ENCODE assay signal across 17 cellular contexts in the genomic region with DNA sequence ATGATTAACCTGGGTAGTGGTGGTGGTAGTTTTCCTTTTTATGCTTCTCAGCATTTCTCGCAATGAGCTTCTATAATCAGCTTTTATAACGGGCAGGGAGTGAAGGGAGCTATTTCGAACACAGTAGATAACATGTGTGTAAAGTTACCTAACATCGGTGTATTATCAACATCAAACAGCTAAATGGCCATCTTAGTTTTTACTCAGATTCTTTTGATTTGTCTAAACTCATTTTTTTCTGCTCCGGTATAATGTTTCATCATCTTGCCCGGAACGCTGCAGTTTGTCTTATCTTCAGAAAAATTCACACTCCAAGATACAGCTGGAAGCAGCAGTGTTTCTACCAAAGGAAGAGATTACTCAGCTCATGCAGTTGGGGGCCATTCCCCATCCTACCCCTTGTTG. TPM values are rescaled to one million over a fixed set of nuclear protein-coding genes. Genes with fewer than 3 reads are reported as not detected.
DNase-seq lines count a peak whose midpoint lies in the region; ATAC-seq and TF ChIP-seq lines count a peak whose summit lies in the region.
"Had no signal": no experiment of that assay in that cellular context is flagged by ENCODE, and none has a peak within 500 bp of the region (broad histone marks: within the 10 kb centered on the region; RNA-seq: fewer than 3 reads in every experiment).

No MANE protein-coding gene starts in this region.

- no peak overlapping the region for H3K9ac ChIP-seq in endodermal cell (ENCODE audit: extremely low read depth, low read length, poor library complexity, severe bottlenecking)

- H3K27ac Mint-ChIP-seq in osteocyte (ENCODE audit: unreplicated experiment) = peak overlapping the region; percentile 8
- no peak overlapping the region for H3K27ac Mint-ChIP-seq in CD14-positive monocyte
- H3K27ac Mint-ChIP-seq in T-helper 2 cell treated with Interferon-gamma antibody and Interleukin-4, amounts not matched to agents 5 μg/mL and 100 μg/mL, for 36 hours = no peak overlapping the region
- no peak overlapping the region for H3K27ac Mint-ChIP-seq in endodermal cell
- H3K27ac Mint-ChIP-seq: activated CD4-positive, alpha-beta T cell treated with anti-CD3 and anti-CD28 coated beads, Interleukin-2, amount 10 ng/mL, durations not matched to agents 24 days and 14 days; dendritic cell treated with granulocyte-macrophage colony-stimulating factor and Interleukin-4, amounts not matched to agents 40 ng/mL and 50 ng/mL, for 4 days had no signal

- H3K27me3 Mint-ChIP-seq in osteocyte (ENCODE audit: unreplicated experiment) (no peaks in the 10 kb centered on the region), CD14-positive monocyte (ENCODE audit: low read depth in 3 of 3) (peaks cover 0 to 2% (median 0%) of the 10 kb centered on the region in 3 donors), endodermal cell (ENCODE audit: insufficient read depth) (no peaks in the 10 kb centered on the region)
- no peaks in the 10 kb centered on the region for H3K27me3 Mint-ChIP-seq in T-helper 2 cell treated with Interferon-gamma antibody and Interleukin-4, amounts not matched to agents 5 μg/mL and 100 μg/mL, for 36 hours (ENCODE audit: low read depth)
- H3K27me3 Mint-ChIP-seq: activated CD4-positive, alpha-beta T cell treated with anti-CD3 and anti-CD28 coated beads, Interleukin-2, amount 10 ng/mL, durations not matched to agents 24 days and 14 days had no signal

- peak in 3 of 4 donors; percentile 48 to 81 (median 64) for ATAC-seq in heart left ventricle

- H3K4me1 Mint-ChIP-seq in osteocyte (ENCODE audit: unreplicated experiment) = peaks cover 47% of the 10 kb centered on the region
- H3K4me1 Mint-ChIP-seq in CD14-positive monocyte = peaks cover 19% of the 10 kb centered on the region
- H3K4me1 Mint-ChIP-seq in T-helper 2 cell treated with Interferon-gamma antibody and Interleukin-4, amounts not matched to agents 5 μg/mL and 100 μg/mL, for 36 hours (ENCODE audit: low read depth) = peaks cover 24% of the 10 kb centered on the region
- H3K4me1 Mint-ChIP-seq in endodermal cell = peaks cover 13% of the 10 kb centered on the region

- WGBS in heart left ventricle, 4 donors = 38 to 46% (median 44%) methylated on average over 7 of the region's 7 CpGs
- 91 to 97% methylated on average over 5 to 7 of the region's 7 CpGs for whole genome bisulfite sequencing in endodermal cell (ENCODE audit: insufficient coverage in 1 of 2, insufficient read length in 1 of 2), 2 experiments

- H3K9me3 ChIP-seq in ascending aorta (no peaks in the 10 kb centered on the region), heart left ventricle (peaks cover 0 to 4% (median 0%) of the 10 kb centered on the region in 12 donors), endodermal cell (ENCODE audit: control insufficient read depth, low read length) (no peaks in the 10 kb centered on the region)
- H3K9me3 ChIP-seq: HAP-1, prostate gland had no signal

- TF ChIP-seq CTCF in ascending aorta (IDR thresholded peaks at IDR 0.05) (no peak), heart left ventricle (IDR thresholded peaks at IDR 0.05) (no peak), osteocyte (IDR thresholded peaks at IDR 0.05) (no peak), CD14-positive monocyte (IDR thresholded peaks at IDR 0.05) (no peak), endodermal cell (conservative IDR thresholded peaks at IDR 0.05) (no peak)

- H3K9me3 Mint-ChIP-seq in osteocyte (ENCODE audit: unreplicated experiment) (peaks cover 3% of the 10 kb centered on the region), CD14-positive monocyte (peaks cover 0 to 5% (median 2%) of the 10 kb centered on the region in 7 donors), endodermal cell (peaks cover 6% of the 10 kb centered on the region)
- no peaks in the 10 kb centered on the region for H3K9me3 Mint-ChIP-seq in T-helper 2 cell treated with Interferon-gamma antibody and Interleukin-4, amounts not matched to agents 5 μg/mL and 100 μg/mL, for 36 hours
- H3K9me3 Mint-ChIP-seq: dendritic cell treated with granulocyte-macrophage colony-stimulating factor and Interleukin-4, amounts not matched to agents 40 ng/mL and 50 ng/mL, for 4 days had no signal

- H3K4me1 ChIP-seq in ascending aorta (peaks cover 0 to 9% of the 10 kb centered on the region in 2 donors), heart left ventricle (peaks cover 0 to 14% (median 6%) of the 10 kb centered on the region in 12 donors), endodermal cell (ENCODE audit: control insufficient read depth, insufficient read depth, low read length) (peaks cover 5% of the 10 kb centered on the region)
- H3K4me1 ChIP-seq: prostate gland had no signal

- no peak overlapping the region for H3K4me3 ChIP-seq in ascending aorta
- peak overlapping the region in 1 of 12 donors; percentile 17 for H3K4me3 ChIP-seq in heart left ventricle
- H3K4me3 ChIP-seq in endodermal cell (ENCODE audit: low read length) = no peak overlapping the region
- H3K4me3 ChIP-seq: HAP-1, prostate gland had no signal

- H3K27me3 ChIP-seq in ascending aorta = no peaks in the 10 kb centered on the region
- H3K27me3 ChIP-seq in heart left ventricle = no peaks in the 10 kb centered on the region
- no peaks in the 10 kb centered on the region for H3K27me3 ChIP-seq in endodermal cell (ENCODE audit: control insufficient read depth, insufficient read depth, low read length, poor library complexity, severe bottlenecking)

- H3K36me3 Mint-ChIP-seq in osteocyte (ENCODE audit: unreplicated experiment) (no peaks in the 10 kb centered on the region), CD14-positive monocyte (peaks cover 0 to 3% of the 10 kb centered on the region in 2 donors), endodermal cell (ENCODE audit: low read depth) (peaks cover 2% of the 10 kb centered on the region)
- H3K36me3 Mint-ChIP-seq in T-helper 2 cell treated with Interferon-gamma antibody and Interleukin-4, amounts not matched to agents 5 μg/mL and 100 μg/mL, for 36 hours (ENCODE audit: low read depth) = no peaks in the 10 kb centered on the region

- no peak for TF ChIP-seq POLR2A in heart left ventricle (IDR thresholded peaks at IDR 0.05)

- no peak overlapping the region for H3K4me3 Mint-ChIP-seq in osteocyte (ENCODE audit: unreplicated experiment)
- no peak overlapping the region for H3K4me3 Mint-ChIP-seq in CD14-positive monocyte
- no peak overlapping the region for H3K4me3 Mint-ChIP-seq in T-helper 2 cell treated with Interferon-gamma antibody and Interleukin-4, amounts not matched to agents 5 μg/mL and 100 μg/mL, for 36 hours
- no peak overlapping the region for H3K4me3 Mint-ChIP-seq in endodermal cell
- H3K4me3 Mint-ChIP-seq: activated CD4-positive, alpha-beta T cell treated with anti-CD3 and anti-CD28 coated beads, Interleukin-2, amount 10 ng/mL, durations not matched to agents 24 days and 14 days; dendritic cell treated with granulocyte-macrophage colony-stimulating factor and Interleukin-4, amounts not matched to agents 40 ng/mL and 50 ng/mL, for 4 days had no signal

- H3K36me3 ChIP-seq in ascending aorta = no peaks in the 10 kb centered on the region
- H3K36me3 ChIP-seq in heart left ventricle = no peaks in the 10 kb centered on the region
- no peaks in the 10 kb centered on the region for H3K36me3 ChIP-seq in endodermal cell (ENCODE audit: control insufficient read depth, insufficient read depth, low read length)
- H3K36me3 ChIP-seq: HAP-1, prostate gland had no signal

- intact Hi-C loops in ascending aorta (cut with DNase I) = no loop called here
- intact Hi-C loops in heart left ventricle (cut with DNase I) = no loop called here
- intact Hi-C loops in CD14-positive monocyte (cut with micrococcal nuclease) = no loop called here

- DNase-seq in EH (ENCODE audit: low read depth) = peak; percentile 7
- no peak for DNase-seq in ascending aorta (ENCODE audit: low spot score in 2 of 2)
- DNase-seq in heart left ventricle = no peak
- no peak for DNase-seq in osteocyte (ENCODE audit: extremely low spot score, unreplicated experiment)
- no peak for DNase-seq in CD14-positive monocyte (ENCODE audit: low spot score)
- DNase-seq in activated T-cell treated with anti-CD3 and anti-CD28 coated beads for 4 hours = no peak
- no peak for DNase-seq in T-helper 2 cell treated with Interferon-gamma antibody and Interleukin-4, amounts not matched to agents 5 μg/mL and 100 μg/mL, for 36 hours (ENCODE audit: low spot score)
- DNase-seq in endodermal cell = no peak
- DNase-seq: activated CD4-positive, alpha-beta T cell treated with anti-CD3 and anti-CD28 coated beads, Interleukin-2, amount 10 ng/mL, durations not matched to agents 24 days and 14 days; activated effector memory CD4-positive, alpha-beta T cell treated with Interleukin-2 at 50 U/mL for 16 hours; mammary epithelial cell; NCI-H345; stimulated activated CD4-positive, alpha-beta T cell treated with anti-CD3 and anti-CD28 coated beads, Interleukin-4, amount 100 ng/mL, for 24 hours; stimulated activated naive CD4-positive, alpha-beta T cell had no signal

- H3K27ac ChIP-seq in ascending aorta (peak overlapping the region; percentile 19 to 60), heart left ventricle (peak overlapping the region in 5 of 12 donors; percentile 3 to 59 (median 25)), endodermal cell (ENCODE audit: low read depth, low read length) (no peak overlapping the region)

RNA-seq across cellular contexts. Expression of a gene that starts 12.2 kb away (rescaled TPM):
- total RNA-seq in ascending aorta (not detected), heart left ventricle (1 to 10 TPM in 5 of 9 donors, not detected in 4; 1.3 to 3.8 (median 3.1) TPM), osteocyte (not detected in 2 replicates), endodermal cell (not detected)
- polyA plus RNA-seq in heart left ventricle (under 1 TPM in 1 of 2 donors, not detected in 1; 0.29 TPM), CD14-positive monocyte (not detected)
- 0.32 TPM for polyA plus RNA-seq in endodermal cell (2013, experiment 1 of 2)
- polyA plus RNA-seq in endodermal cell (2013, experiment 2 of 2) = 0.33 TPM
- total RNA-seq: activated CD4-positive, alpha-beta T cell treated with anti-CD3 and anti-CD28 coated beads, Interleukin-2, amount 10 ng/mL, durations not matched to agents 24 days and 14 days had no signal
- polyA plus RNA-seq: mammary epithelial cell had no signal

RNA-seq across cellular contexts. Expression of a gene that starts 47.8 kb away (rescaled TPM):
- total RNA-seq in ascending aorta (not detected), heart left ventricle (not detected), osteocyte (0.51 TPM in 1 of 2 replicates, not detected in the other), endodermal cell (not detected)
- polyA plus RNA-seq in heart left ventricle (not detected), CD14-positive monocyte (not detected)
- not detected for polyA plus RNA-seq in endodermal cell (2013, experiment 1 of 2)
- polyA plus RNA-seq in endodermal cell (2013, experiment 2 of 2) = not detected
- total RNA-seq: mammary epithelial cell had no signal

RNA-seq across cellular contexts. Expression of a gene that starts 48.4 kb away (rescaled TPM):
- total RNA-seq in ascending aorta (4.3 TPM), heart left ventricle (10 to 100 TPM in 1 of 9 donors, 1 to 10 TPM in 8; 1.9 to 11.4 (median 4.1) TPM), osteocyte (16.4 and 24.1 TPM in 2 replicates), endodermal cell (10 to 100 TPM; 11.4 to 13.0 TPM)
- polyA plus RNA-seq in heart left ventricle (1 to 10 TPM; 1.7 to 6.9 TPM), CD14-positive monocyte (1 to 10 TPM; 7.2 to 8.5 TPM)
- 31.3 TPM for polyA plus RNA-seq in endodermal cell (2013, experiment 1 of 2)
- 31.1 TPM for polyA plus RNA-seq in endodermal cell (2013, experiment 2 of 2)
